ENCODE assay signal across 15 cellular contexts in the genomic region with DNA sequence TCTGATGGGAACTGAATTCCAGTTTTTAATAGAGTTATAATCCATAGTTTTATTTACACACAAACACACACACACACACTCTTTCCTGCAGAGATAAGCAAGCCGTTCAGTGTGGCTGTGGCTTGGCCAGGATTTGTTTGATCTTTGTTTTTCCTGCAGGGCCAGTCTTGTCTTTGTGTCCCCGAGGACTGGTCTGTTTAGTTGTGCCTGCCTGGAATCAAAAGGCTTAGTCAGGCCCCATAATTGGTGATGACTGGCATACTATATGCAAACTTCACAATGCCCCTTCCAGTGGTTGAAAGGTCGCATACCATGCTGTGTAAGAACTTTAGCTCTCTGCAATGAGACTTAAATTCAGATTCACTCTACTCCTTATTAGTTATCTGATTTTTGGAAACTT. TPM values are rescaled to one million over a fixed set of nuclear protein-coding genes. Genes with fewer than 3 reads are reported as not detected.
DNase-seq lines count a peak whose midpoint lies in the region; ATAC-seq and TF ChIP-seq lines count a peak whose summit lies in the region.
"Had no signal": no experiment of that assay in that cellular context is flagged by ENCODE, and none has a peak within 500 bp of the region (broad histone marks: within the 10 kb centered on the region; RNA-seq: fewer than 3 reads in every experiment).

No MANE protein-coding gene starts in this region.

- H3K9me3 ChIP-seq in ascending aorta (no peaks in the 10 kb centered on the region), transverse colon (no peaks in the 10 kb centered on the region), right cardiac atrium (ENCODE audit: control insufficient read depth, low read length) (no peaks in the 10 kb centered on the region)
- H3K9me3 ChIP-seq: spleen had no signal

- peaks cover 33 to 35% of the 10 kb centered on the region in 2 donors for H3K4me1 Mint-ChIP-seq in natural killer cell
- H3K4me1 Mint-ChIP-seq in effector memory CD8-positive, alpha-beta T cell (ENCODE audit: low read depth in 2 of 2) = peaks cover 28 to 37% of the 10 kb centered on the region in 2 donors

- no peaks in the 10 kb centered on the region for H3K9me3 Mint-ChIP-seq in natural killer cell
- no peaks in the 10 kb centered on the region for H3K9me3 Mint-ChIP-seq in effector memory CD8-positive, alpha-beta T cell
- H3K9me3 Mint-ChIP-seq: activated T-helper 2 cell treated with anti-CD3 and anti-CD28 coated beads, Interferon-gamma antibody, Interleukin-2, Interleukin-4, amounts not matched to agents 10 μg/mL and 5 μg/mL and 100 μg/mL, durations not matched to agents 14 hours and 24 hours and 36 hours had no signal

- in situ Hi-C loops in transverse colon (cut with MboI; ENCODE audit: low pct_ligation_motif_present in 1 of 4, low pct_unique_long_range_greater_than_20kb in 1 of 4, low sequenced_read_pairs in 3 of 4) = no loop called here

- intact Hi-C loops in ascending aorta (cut with DNase I) (loop anchor here (2.0 to 10.0 kb wide), 5 partner anchors 68 to 1885 kb away; a partner anchor contains a TSS), left colon (cut with DNase I, micrococcal nuclease) (no loop called here), transverse colon (cut with DNase I; ENCODE audit: low total_unique reads) (no loop called here), natural killer cell (cut with micrococcal nuclease) (no loop called here), right cardiac atrium (cut with DNase I) (loop anchor here in 1 of 4 donors (10.0 kb wide), 1 partner anchor 68 kb away; a partner anchor contains a TSS)

- H3K27me3 Mint-ChIP-seq in natural killer cell (ENCODE audit: low read depth in 2 of 2) = peaks cover 0 to 5% of the 10 kb centered on the region in 2 donors
- H3K27me3 Mint-ChIP-seq in effector memory CD8-positive, alpha-beta T cell = no peaks in the 10 kb centered on the region

- no peak overlapping the region for H3K4me3 Mint-ChIP-seq in natural killer cell
- no peak overlapping the region for H3K4me3 Mint-ChIP-seq in effector memory CD8-positive, alpha-beta T cell

- peaks cover 0 to 11% of the 10 kb centered on the region in 2 donors for H3K4me1 ChIP-seq in ascending aorta
- H3K4me1 ChIP-seq in transverse colon = peaks cover 0 to 40% (median 21%) of the 10 kb centered on the region in 4 donors
- H3K4me1 ChIP-seq in right cardiac atrium (ENCODE audit: control insufficient read depth, insufficient read depth, low read length) = no peaks in the 10 kb centered on the region

- H3K4me3 ChIP-seq in ascending aorta = peak overlapping the region; percentile 78 to 87
- H3K4me3 ChIP-seq in transverse colon = no peak overlapping the region
- H3K4me3 ChIP-seq in right cardiac atrium (ENCODE audit: low read length) = no peak overlapping the region
- H3K4me3 ChIP-seq: SK-N-MC, spleen had no signal

- TF ChIP-seq CTCF in ascending aorta (IDR thresholded peaks at IDR 0.05) (no peak), transverse colon (IDR thresholded peaks at IDR 0.05) (no peak), natural killer cell (IDR thresholded peaks at IDR 0.05) (no peak)

- no peaks in the 10 kb centered on the region for H3K36me3 Mint-ChIP-seq in natural killer cell
- peaks cover 24% of the 10 kb centered on the region for H3K36me3 Mint-ChIP-seq in effector memory CD8-positive, alpha-beta T cell (ENCODE audit: insufficient read depth)

- H3K27me3 ChIP-seq in ascending aorta = no peaks in the 10 kb centered on the region
- H3K27me3 ChIP-seq in transverse colon = no peaks in the 10 kb centered on the region
- H3K27me3 ChIP-seq in right cardiac atrium (ENCODE audit: control insufficient read depth, insufficient read depth) = no peaks in the 10 kb centered on the region
- H3K27me3 ChIP-seq: spleen had no signal

- ATAC-seq in left colon (peak; percentile 31), natural killer cell (no peak), right cardiac atrium (no peak)
- ATAC-seq in effector memory CD8-positive, alpha-beta T cell (replicated peaks) = no peak

- H3K27ac Mint-ChIP-seq in natural killer cell = peak overlapping the region in 1 of 2 donors; percentile 96
- no peak overlapping the region for H3K27ac Mint-ChIP-seq in effector memory CD8-positive, alpha-beta T cell
- H3K27ac Mint-ChIP-seq: activated T-helper 2 cell treated with anti-CD3 and anti-CD28 coated beads, Interferon-gamma antibody, Interleukin-2, Interleukin-4, amounts not matched to agents 10 μg/mL and 5 μg/mL and 100 μg/mL, durations not matched to agents 14 hours and 24 hours and 36 hours had no signal

- no peaks in the 10 kb centered on the region for H3K36me3 ChIP-seq in ascending aorta
- no peaks in the 10 kb centered on the region for H3K36me3 ChIP-seq in transverse colon
- H3K36me3 ChIP-seq: spleen had no signal

- TF ChIP-seq EP300 in transverse colon (IDR thresholded peaks at IDR 0.05; ENCODE audit: low read depth) = no peak

- WGBS in transverse colon (ENCODE audit: low coverage in 1 of 2), 2 donors = 21 to 47% methylated on average over 2 to 3 of the region's 3 CpGs
- WGBS in right cardiac atrium = 46% methylated on average over 3 of the region's 3 CpGs

- peak; percentile 34 to 58 for DNase-seq in NCI-H526 (lab: John Stamatoyannopoulos, UW)
- no peak for DNase-seq in NCI-H526 treated with DMSO at 0.1 percent for 48 hours (lab: John Stamatoyannopoulos, UW)
- DNase-seq in ascending aorta (ENCODE audit: low spot score in 2 of 2) = no peak
- DNase-seq in left colon = peak in 1 of 2 donors; percentile 63
- peak; percentile 46 for DNase-seq in transverse colon
- no peak for DNase-seq in natural killer cell
- DNase-seq in effector memory CD8-positive, alpha-beta T cell = no peak
- DNase-seq in right cardiac atrium = no peak
- DNase-seq: GF-D8, head of caudate nucleus, NCI-H226, spleen had no signal

- TF ChIP-seq POLR2A in transverse colon (IDR thresholded peaks at IDR 0.05) = peak; percentile 12

- H3K27ac ChIP-seq in ascending aorta (peak overlapping the region; percentile 99), transverse colon (peak overlapping the region; percentile 94 to 99 (median 96)), right cardiac atrium (ENCODE audit: low read length) (no peak overlapping the region)
- H3K27ac ChIP-seq: KMS-11, SK-N-MC had no signal

RNA-seq across cellular contexts. Expression of a gene that starts 26.0 kb away (rescaled TPM):
- total RNA-seq in ascending aorta (6.7 TPM), left colon (10 to 100 TPM; 38.0 to 44.1 TPM), transverse colon (10 to 100 TPM in 2 of 4 donors, 1 to 10 TPM in 2; 7.4 to 19.4 (median 11.6) TPM), natural killer cell (100 to 1,000 TPM; 130 to 159 (median 134) TPM), right cardiac atrium (10 to 100 TPM; 51.9 to 63.7 (median 54.1) TPM)
- polyA plus RNA-seq in right cardiac atrium = 19.3 TPM

RNA-seq across cellular contexts. Expression of a gene that starts 26.2 kb away (rescaled TPM):
- not detected for total RNA-seq in ascending aorta
- under 1 TPM; 0.31 to 0.89 TPM for total RNA-seq in left colon
- under 1 TPM in 2 of 4 donors, not detected in 2; 0.55 to 0.95 TPM for total RNA-seq in transverse colon
- total RNA-seq in natural killer cell = under 1 TPM; 0.28 to 0.79 (median 0.33) TPM
- 1 to 10 TPM; 1.4 to 2.7 (median 1.5) TPM for total RNA-seq in right cardiac atrium
- polyA plus RNA-seq in right cardiac atrium = 3.8 TPM

RNA-seq across cellular contexts. Expression of a gene that starts 36.7 kb away (rescaled TPM):
- total RNA-seq in ascending aorta (2.1 TPM), left colon (not detected), transverse colon (not detected), natural killer cell (not detected), right cardiac atrium (under 1 TPM; 0.53 to 0.85 (median 0.68) TPM)
- 1.5 TPM for polyA plus RNA-seq in right cardiac atrium
- total RNA-seq: activated T-helper 2 cell treated with anti-CD3 and anti-CD28 coated beads, Interferon-gamma antibody, Interleukin-2, Interleukin-4, amounts not matched to agents 10 μg/mL and 5 μg/mL and 100 μg/mL, durations not matched to agents 14 hours and 24 hours and 36 hours had no signal

Comparison
In these comparisons a context has a peak if more than half of its experiments do, and no peak if none do; other contexts are left out.
1. DNase-seq: peak in NCI-H526 (2 of 2) and transverse colon (single experiment); none in NCI-H526 treated with DMSO at 0.1 percent for 48 hours (single experiment), ascending aorta (0 of 2), natural killer cell (single experiment), effector memory CD8-positive, alpha-beta T cell (0 of 3) and right cardiac atrium (0 of 3).
2. H3K4me3 ChIP-seq: peak in ascending aorta (2 of 2); none in transverse colon (0 of 4) and right cardiac atrium (single experiment).